ENCODE assay signal across 1 cellular context in genomic region chr5:135012951-135013391, GRCh38.
TF ChIP-seq lines count a peak whose summit lies in the region.

No MANE protein-coding gene starts in this region.

TF ChIP-seq in K562, 482 proteins besides CTCF, POLR2A, EP300 and RAD21 (continued from another document):
- TF ChIP-seq ARID4B (CRISPR knock-in tag; IDR thresholded peaks at IDR 0.05) (peak; percentile 41; the same call in 1 of the 2 replicates), ZNF197 (CRISPR knock-in tag; IDR thresholded peaks at IDR 0.05; ENCODE audit: low read depth) (no peak)
